ENCODE assay signal across 1 cellular context in genomic region chr3:15099364-15100098, GRCh38.
TF ChIP-seq lines count a peak whose summit lies in the region.

No MANE protein-coding gene starts in this region.

TF ChIP-seq in HCT116, 20 proteins besides CTCF, POLR2A, EP300 and RAD21 (continued from another document):
- TF ChIP-seq ZBTB33 (IDR thresholded peaks at IDR 0.05; ENCODE audit: extremely low read depth, insufficient replicate concordance, low read length), result no peak
- no peak for TF ChIP-seq POLR2AphosphoS5 (IDR thresholded peaks at IDR 0.05; ENCODE audit: low read depth, low read length)
- no peak for TF ChIP-seq SP1 (IDR thresholded peaks at IDR 0.05; ENCODE audit: low read depth)
- TF ChIP-seq TCF7L2 (IDR thresholded peaks at IDR 0.05; ENCODE audit: borderline replicate concordance, extremely low read depth, insufficient read depth, insufficient read length), result no peak
- no peak for TF ChIP-seq EZH2 (IDR thresholded peaks at IDR 0.05)
- no peak for TF ChIP-seq YY1 (IDR thresholded peaks at IDR 0.05; ENCODE audit: extremely low read depth, insufficient replicate concordance, low read depth, low read length)
- no peak for TF ChIP-seq FOSL1 (IDR thresholded peaks at IDR 0.05; ENCODE audit: low read depth)
- TF ChIP-seq ELF1 (IDR thresholded peaks at IDR 0.05; ENCODE audit: borderline replicate concordance, low read depth), result no peak
- no peak for TF ChIP-seq ZNF274 (IDR thresholded peaks at IDR 0.05; ENCODE audit: low read depth, low read length)
- TF ChIP-seq CBX3 (IDR thresholded peaks at IDR 0.05; ENCODE audit: low read depth), result no peak
- no peak for TF ChIP-seq JUND (IDR thresholded peaks at IDR 0.05)
- TF ChIP-seq CEBPB (IDR thresholded peaks at IDR 0.05; ENCODE audit: low read depth), result no peak
